In genomic region chr19:13396256-13397080, GRCh38 we compare ENCODE assay signal across 8 cellular contexts.
DNase-seq lines count a peak whose midpoint lies in the region; ATAC-seq and TF ChIP-seq lines count a peak whose summit lies in the region.

No MANE protein-coding gene starts in this region.

- H3K27ac Mint-ChIP-seq in activated CD4-positive, alpha-beta memory T cell treated with anti-CD3 and anti-CD28 coated beads, Interleukin-2, amount 10 ng/mL, durations not matched to agents 7 days and 5 days, result no peak overlapping the region

- H3K27ac ChIP-seq in HUES48 (ENCODE audit: low read depth, low read length), result no peak overlapping the region

- no peak overlapping the region for H3K4me3 Mint-ChIP-seq in activated CD4-positive, alpha-beta memory T cell treated with anti-CD3 and anti-CD28 coated beads, Interleukin-2, amount 10 ng/mL, durations not matched to agents 7 days and 5 days

- TF ChIP-seq CTCF in AG09319 (IDR thresholded peaks at IDR 0.05; ENCODE audit: low read depth, low read length), result no peak

- POLR2A ChIA-PET in activated CD4-positive, alpha-beta memory T cell treated with anti-CD3 and anti-CD28 coated beads, Interleukin-2, amount 10 ng/mL, durations not matched to agents 7 days and 5 days (lab: Charles Lee), result no interaction called here

- DNase-seq in AG09319 (ENCODE audit: extremely low read depth, low read depth) (peak; percentile 24), amygdala (lab: John Stamatoyannopoulos, UW) (peak in 34 of 56 donors; percentile 1 to 61 (median 18)), islet precursor cell (peak; percentile 81), NCI-H1105 (lab: John Stamatoyannopoulos, UW) (no peak), NCI-H345 treated with DMSO at 0.1 percent for 48 hours (lab: John Stamatoyannopoulos, UW; ENCODE audit: unreplicated experiment) (no peak)
- no peak for DNase-seq in activated CD4-positive, alpha-beta memory T cell treated with anti-CD3 and anti-CD28 coated beads, Interleukin-2, amount 10 ng/mL, durations not matched to agents 7 days and 5 days

- H3K9me3 Mint-ChIP-seq in activated CD4-positive, alpha-beta memory T cell treated with anti-CD3 and anti-CD28 coated beads, Interleukin-2, amount 10 ng/mL, durations not matched to agents 7 days and 5 days, result peaks cover 5% of the 10 kb centered on the region

- CTCF ChIA-PET in activated CD4-positive, alpha-beta memory T cell treated with anti-CD3 and anti-CD28 coated beads, Interleukin-2, amount 10 ng/mL, durations not matched to agents 7 days and 5 days (lab: Charles Lee), result no interaction called here

- no peak for ATAC-seq in GM18519 (IDR thresholded peaks at IDR 0.05; ENCODE audit: low FRiP score, unreplicated experiment)

- no peak overlapping the region for H3K9ac ChIP-seq in HUES48 (ENCODE audit: low read depth, low read length)

- H3K36me3 Mint-ChIP-seq in activated CD4-positive, alpha-beta memory T cell treated with anti-CD3 and anti-CD28 coated beads, Interleukin-2, amount 10 ng/mL, durations not matched to agents 7 days and 5 days (ENCODE audit: low read depth), result no peaks in the 10 kb centered on the region

- H3K4me3 ChIP-seq in HUES48 (ENCODE audit: low read depth, low read length), result peak overlapping the region; percentile 36; the same call in 1 of the 2 replicates

- no peaks in the 10 kb centered on the region for H3K4me1 Mint-ChIP-seq in activated CD4-positive, alpha-beta memory T cell treated with anti-CD3 and anti-CD28 coated beads, Interleukin-2, amount 10 ng/mL, durations not matched to agents 7 days and 5 days

- no peaks in the 10 kb centered on the region for H3K27me3 Mint-ChIP-seq in activated CD4-positive, alpha-beta memory T cell treated with anti-CD3 and anti-CD28 coated beads, Interleukin-2, amount 10 ng/mL, durations not matched to agents 7 days and 5 days

- no peaks in the 10 kb centered on the region for H3K27me3 ChIP-seq in HUES48 (ENCODE audit: control insufficient read depth, insufficient read depth, low read length)

- H3K36me3 ChIP-seq in HUES48 (ENCODE audit: control insufficient read depth, insufficient read depth, low read length), result no peaks in the 10 kb centered on the region

- H3K4me1 ChIP-seq in HUES48 (ENCODE audit: control insufficient read depth, insufficient read depth, low read length), result peaks cover 5% of the 10 kb centered on the region; the same call in 1 of the 2 replicates

- no peaks in the 10 kb centered on the region for H3K9me3 ChIP-seq in HUES48 (ENCODE audit: control insufficient read depth, insufficient read depth, low read length)

Comparison
In these comparisons a context has a peak if more than half of its experiments do, and no peak if none do; other contexts are left out.
1. DNase-seq: peak in AG09319 (single experiment), amygdala (34 of 56) and islet precursor cell (single experiment); none in NCI-H1105 (single experiment), activated CD4-positive, alpha-beta memory T cell treated with anti-CD3 and anti-CD28 coated beads, Interleukin-2, amount 10 ng/mL, durations not matched to agents 7 days and 5 days (single experiment) and NCI-H345 treated with DMSO at 0.1 percent for 48 hours (single experiment).